Comparison of ENCODE assay signal across 9 cellular contexts in genomic region chr12:64826234-64826633, GRCh38. TPM values are rescaled to one million over a fixed set of nuclear protein-coding genes. Genes with fewer than 3 reads are reported as not detected.
DNase-seq lines count a peak whose midpoint lies in the region; ATAC-seq, FAIRE-seq and TF ChIP-seq lines count a peak whose summit lies in the region.
"Had no signal": no experiment of that assay in that cellular context is flagged by ENCODE, and none has a peak within 500 bp of the region (broad histone marks: within the 10 kb centered on the region; RNA-seq: fewer than 3 reads in every experiment).

No MANE protein-coding gene starts in this region.

- H3K27ac Mint-ChIP-seq in endothelial cell (ENCODE audit: unreplicated experiment): no peak overlapping the region
- peak overlapping the region in 1 of 9 donors; percentile 27 for H3K27ac Mint-ChIP-seq in naive thymus-derived CD4-positive, alpha-beta T cell

- no peaks in the 10 kb centered on the region for H3K9me3 Mint-ChIP-seq in endothelial cell (ENCODE audit: unreplicated experiment)
- H3K9me3 Mint-ChIP-seq in naive thymus-derived CD4-positive, alpha-beta T cell: peaks cover 0 to 20% (median 8%) of the 10 kb centered on the region in 11 donors

- H3K36me3 ChIP-seq in naive thymus-derived CD4-positive, alpha-beta T cell (ENCODE audit: control insufficient read depth in 2 of 3, insufficient read depth in 3 of 3, low read length in 3 of 3): no peaks in the 10 kb centered on the region

- H3K4me1 ChIP-seq in naive thymus-derived CD4-positive, alpha-beta T cell (ENCODE audit: control insufficient read depth in 2 of 2, insufficient read depth in 2 of 2, low read length in 2 of 2): peaks cover 9 to 13% of the 10 kb centered on the region in 2 donors

- no peaks in the 10 kb centered on the region for H3K9me3 ChIP-seq in naive thymus-derived CD4-positive, alpha-beta T cell (ENCODE audit: control insufficient read depth in 2 of 3, low read length in 3 of 3)

- no peak for FAIRE-seq in urothelium cell line (lab: Jason Lieb, UNC)

- no peak overlapping the region for H3K27ac ChIP-seq in naive thymus-derived CD4-positive, alpha-beta T cell (ENCODE audit: low read depth, low read length)
- H3K27ac ChIP-seq: BLaER1 had no signal

- CTCF ChIA-PET in naive thymus-derived CD4-positive, alpha-beta T cell (lab: Charles Lee): no interaction called here

- POLR2A ChIA-PET in naive thymus-derived CD4-positive, alpha-beta T cell (lab: Charles Lee): interaction anchor here (0.7 kb wide), 1 partner anchor 56 kb away, joined by 3 read pairs; no protein-coding TSS in a partner anchor

- H3K27me3 ChIP-seq in naive thymus-derived CD4-positive, alpha-beta T cell (ENCODE audit: control insufficient read depth in 2 of 2, insufficient read depth in 2 of 2, low read length in 2 of 2): peaks cover 15 to 17% of the 10 kb centered on the region in 2 donors
- H3K27me3 ChIP-seq: BLaER1 had no signal

- no peak for TF ChIP-seq CTCF in endothelial cell (IDR thresholded peaks at IDR 0.05; ENCODE audit: unreplicated experiment)

- peak overlapping the region; percentile 31 for H3K4me3 ChIP-seq in naive thymus-derived CD4-positive, alpha-beta T cell (ENCODE audit: low read length)
- H3K4me3 ChIP-seq: BLaER1 had no signal

- H3K4me3 Mint-ChIP-seq in endothelial cell (ENCODE audit: unreplicated experiment): peak overlapping the region; percentile 54
- peak overlapping the region; percentile 6 to 82 (median 48) for H3K4me3 Mint-ChIP-seq in naive thymus-derived CD4-positive, alpha-beta T cell

- intact Hi-C loops in naive thymus-derived CD4-positive, alpha-beta T cell (cut with micrococcal nuclease): no loop called here

- peaks cover 7% of the 10 kb centered on the region for H3K36me3 Mint-ChIP-seq in endothelial cell (ENCODE audit: low read depth, unreplicated experiment)
- peaks cover 0 to 5% (median 0%) of the 10 kb centered on the region in 5 donors for H3K36me3 Mint-ChIP-seq in naive thymus-derived CD4-positive, alpha-beta T cell

- H3K4me1 Mint-ChIP-seq in endothelial cell (ENCODE audit: unreplicated experiment): peaks cover 8% of the 10 kb centered on the region
- peaks cover 7 to 21% (median 17%) of the 10 kb centered on the region in 7 donors for H3K4me1 Mint-ChIP-seq in naive thymus-derived CD4-positive, alpha-beta T cell

- peaks cover 11% of the 10 kb centered on the region for H3K27me3 Mint-ChIP-seq in endothelial cell (ENCODE audit: unreplicated experiment)
- H3K27me3 Mint-ChIP-seq in naive thymus-derived CD4-positive, alpha-beta T cell: peaks cover 42 to 64% (median 60%) of the 10 kb centered on the region in 5 donors

- DNase-seq in activated CD4-positive, CD25-positive, alpha-beta regulatory T cell (lab: John Stamatoyannopoulos, UW): no peak
- DNase-seq in NCI-H1092 treated with DMSO at 0.1 percent for 48 hours (lab: John Stamatoyannopoulos, UW): peak; percentile 59
- peak; percentile 33 for DNase-seq in activated CD4-positive, CD25-positive, alpha-beta regulatory T cell treated with anti-CD3 and anti-CD28 coated beads, Interleukin-2, amount 50 U/mL, for 72 hours
- DNase-seq in endothelial cell (ENCODE audit: low spot score): peak; percentile 70
- DNase-seq in naive thymus-derived CD4-positive, alpha-beta T cell: peak in 8 of 9 donors; percentile 14 to 44 (median 36)
- peak; percentile 52 for DNase-seq in urothelium cell line (ENCODE audit: low spot score)
- no peak for DNase-seq in occipital lobe (lab: John Stamatoyannopoulos, UW)

- ATAC-seq in activated CD4-positive, CD25-positive, alpha-beta regulatory T cell treated with anti-CD3 and anti-CD28 coated beads, Interleukin-2, amount 50 U/mL, for 24 hours: peak; percentile 20 to 40
- ATAC-seq in naive thymus-derived CD4-positive, alpha-beta T cell: peak; percentile 65

RNA-seq across cellular contexts. Expression of gene TBC1D30, which starts 1.8 kb away (rescaled TPM):
- total RNA-seq in endothelial cell (ENCODE audit: unreplicated experiment) (3.6 TPM), occipital lobe (72.2 TPM)
- total RNA-seq in naive thymus-derived CD4-positive, alpha-beta T cell: 1 to 10 TPM in 2 of 5 experiments, under 1 TPM in 2, not detected in 1; 0.45 to 1.5 (median 0.80) TPM
- polyA plus RNA-seq in naive thymus-derived CD4-positive, alpha-beta T cell: under 1 TPM; 0.13 to 0.52 TPM

Comparison
In these comparisons a context has a peak if more than half of its experiments do, and no peak if none do; other contexts are left out.
1. DNase-seq: peak in NCI-H1092 treated with DMSO at 0.1 percent for 48 hours (single experiment), activated CD4-positive, CD25-positive, alpha-beta regulatory T cell treated with anti-CD3 and anti-CD28 coated beads, Interleukin-2, amount 50 U/mL, for 72 hours (single experiment), endothelial cell (single experiment), naive thymus-derived CD4-positive, alpha-beta T cell (8 of 9) and urothelium cell line (single experiment); none in activated CD4-positive, CD25-positive, alpha-beta regulatory T cell (0 of 4) and occipital lobe (single experiment).
2. RNA of gene TBC1D30, which starts 1.8 kb away (total RNA-seq): 72.2 TPM in occipital lobe (single experiment); 3.6 TPM in endothelial cell (single experiment) and 0.45 to 1.5 TPM in naive thymus-derived CD4-positive, alpha-beta T cell; every median in the first group is over 10 times any median in the second.